In genomic region chr1:231460614-231461013, GRCh38 we compare ENCODE assay signal across 8 cellular contexts. TPM values are rescaled to one million over a fixed set of nuclear protein-coding genes. Genes with fewer than 3 reads are reported as not detected.
DNase-seq lines count a peak whose midpoint lies in the region; ATAC-seq and TF ChIP-seq lines count a peak whose summit lies in the region.

No MANE protein-coding gene starts in this region.

- H3K27me3 Mint-ChIP-seq in activated CD4-positive, alpha-beta T cell treated with anti-CD3 and anti-CD28 coated beads, Interleukin-2, amount 10 ng/mL, durations not matched to agents 24 days and 14 days: peaks cover 69% of the 10 kb centered on the region

- H3K9me3 ChIP-seq in left lung: peaks cover 0 to 9% of the 10 kb centered on the region in 2 donors
- H3K9me3 ChIP-seq in mesenchymal stem cell (ENCODE audit: control insufficient read depth, low read length): peaks cover 4% of the 10 kb centered on the region
- peaks cover 0 to 19% of the 10 kb centered on the region in 2 donors for H3K9me3 ChIP-seq in ascending aorta
- peaks cover 0 to 28% (median 15%) of the 10 kb centered on the region in 8 donors for H3K9me3 ChIP-seq in spleen

- peak; percentile 92 for DNase-seq in activated CD4-positive, alpha-beta T cell treated with anti-CD3 and anti-CD28 coated beads, Interleukin-2, amount 10 ng/mL, durations not matched to agents 24 days and 14 days
- DNase-seq in left lung (no peak), mesenchymal stem cell (no peak), ascending aorta (ENCODE audit: low spot score in 2 of 2) (no peak), spleen (no peak), kidney glomerular epithelial cell (lab: John Stamatoyannopoulos, UW) (no peak)

- TF ChIP-seq CTCF in left lung (IDR thresholded peaks at IDR 0.05): no peak
- TF ChIP-seq CTCF in ascending aorta (IDR thresholded peaks at IDR 0.05): no peak
- TF ChIP-seq CTCF in spleen (IDR thresholded peaks at IDR 0.05 in 8 of 11, conservative IDR thresholded peaks at IDR 0.05 in 3 of 11): no peak

- H2BK12ac ChIP-seq in mesenchymal stem cell (ENCODE audit: low read length in 2 of 2): no peak overlapping the region

- no peak overlapping the region for H3K18ac ChIP-seq in mesenchymal stem cell (ENCODE audit: low read depth in 1 of 2, low read length in 2 of 2)

- H3K27ac ChIP-seq in left lung: no peak overlapping the region
- no peak overlapping the region for H3K27ac ChIP-seq in mesenchymal stem cell (ENCODE audit: low read length, poor library complexity, severe bottlenecking)
- H3K27ac ChIP-seq in ascending aorta: no peak overlapping the region
- H3K27ac ChIP-seq in spleen: no peak overlapping the region

- H3K27me3 ChIP-seq in left lung: peaks cover 3 to 88% of the 10 kb centered on the region in 2 donors
- no peaks in the 10 kb centered on the region for H3K27me3 ChIP-seq in mesenchymal stem cell (ENCODE audit: control insufficient read depth in 1 of 2, insufficient read depth in 1 of 2, low read length in 2 of 2)
- H3K27me3 ChIP-seq in ascending aorta: no peaks in the 10 kb centered on the region
- H3K27me3 ChIP-seq in spleen (replicated peaks in 1 of 7): peaks cover 0 to 73% (median 0%) of the 10 kb centered on the region in 7 donors

- H3K9ac ChIP-seq in mesenchymal stem cell (ENCODE audit: low read length): no peak overlapping the region

- H2BK5ac ChIP-seq in mesenchymal stem cell (ENCODE audit: low read depth, low read length, poor library complexity, severe bottlenecking): no peak overlapping the region

- H4K91ac ChIP-seq in mesenchymal stem cell (ENCODE audit: low read length): no peak overlapping the region

- ATAC-seq in GM18511 (IDR thresholded peaks at IDR 0.05; ENCODE audit: unreplicated experiment) (peak; percentile 90), HG03342 (IDR thresholded peaks at IDR 0.05; ENCODE audit: unreplicated experiment) (peak; percentile 82), left lung (peak; percentile 22)

- peaks cover 4% of the 10 kb centered on the region for H3K36me3 Mint-ChIP-seq in activated CD4-positive, alpha-beta T cell treated with anti-CD3 and anti-CD28 coated beads, Interleukin-2, amount 10 ng/mL, durations not matched to agents 24 days and 14 days (ENCODE audit: low read depth)

- no peak overlapping the region for H3K4ac ChIP-seq in mesenchymal stem cell (ENCODE audit: low read depth in 1 of 2, low read length in 2 of 2)

- no peak overlapping the region for H2AFZ ChIP-seq in mesenchymal stem cell (ENCODE audit: low read depth, low read length)

- H3K27ac Mint-ChIP-seq in activated CD4-positive, alpha-beta T cell treated with anti-CD3 and anti-CD28 coated beads, Interleukin-2, amount 10 ng/mL, durations not matched to agents 24 days and 14 days: peak overlapping the region; percentile 66

- no peak overlapping the region for H3K4me3 ChIP-seq in left lung
- H3K4me3 ChIP-seq in mesenchymal stem cell (ENCODE audit: insufficient read depth in 1 of 2, low read depth in 1 of 2, low read length in 2 of 2): no peak overlapping the region
- H3K4me3 ChIP-seq in ascending aorta: no peak overlapping the region
- H3K4me3 ChIP-seq in spleen: no peak overlapping the region

- H3K4me3 Mint-ChIP-seq in activated CD4-positive, alpha-beta T cell treated with anti-CD3 and anti-CD28 coated beads, Interleukin-2, amount 10 ng/mL, durations not matched to agents 24 days and 14 days: no peak overlapping the region

- H3K36me3 ChIP-seq in left lung (no peaks in the 10 kb centered on the region), mesenchymal stem cell (ENCODE audit: control insufficient read depth in 1 of 2, insufficient read depth in 2 of 2, low read depth in 1 of 2, low read length in 2 of 2) (no peaks in the 10 kb centered on the region), ascending aorta (no peaks in the 10 kb centered on the region), spleen (no peaks in the 10 kb centered on the region)

- H3K4me2 ChIP-seq in mesenchymal stem cell (ENCODE audit: low read length, poor library complexity, severe bottlenecking): no peak overlapping the region

- H2AK5ac ChIP-seq in mesenchymal stem cell (ENCODE audit: low read length, severe bottlenecking): no peak overlapping the region

- H3K4me1 ChIP-seq in left lung (peaks cover 0 to 15% of the 10 kb centered on the region in 2 donors), mesenchymal stem cell (ENCODE audit: control insufficient read depth, insufficient read depth, low read depth, low read length) (no peaks in the 10 kb centered on the region), ascending aorta (no peaks in the 10 kb centered on the region), spleen (peaks cover 0 to 17% (median 9%) of the 10 kb centered on the region in 6 donors)

- no peak for TF ChIP-seq POLR2A in spleen (IDR thresholded peaks at IDR 0.05)

- H3K4me1 Mint-ChIP-seq in activated CD4-positive, alpha-beta T cell treated with anti-CD3 and anti-CD28 coated beads, Interleukin-2, amount 10 ng/mL, durations not matched to agents 24 days and 14 days: peaks cover 35% of the 10 kb centered on the region

- intact Hi-C loops in activated CD4-positive, alpha-beta T cell treated with anti-CD3 and anti-CD28 coated beads, Interleukin-2, amount 10 ng/mL, durations not matched to agents 24 days and 14 days (cut with micrococcal nuclease): loop anchor here (1.0 to 5.0 kb wide), 4 partner anchors 38 to 188 kb away; partner anchors contain the start of genes EGLN1 and TSNAX
- intact Hi-C loops in left lung (cut with DNase I) (no loop called here), ascending aorta (cut with DNase I) (no loop called here), spleen (cut with DNase I; ENCODE audit: low total_unique reads) (no loop called here)

- no peak overlapping the region for H3K23ac ChIP-seq in mesenchymal stem cell (ENCODE audit: low read length in 2 of 2)

- H2BK120ac ChIP-seq in mesenchymal stem cell (ENCODE audit: low read depth, low read length): no peak overlapping the region

- no peak overlapping the region for H3K14ac ChIP-seq in mesenchymal stem cell (ENCODE audit: low read length in 2 of 2)

- H3K9me3 Mint-ChIP-seq in activated CD4-positive, alpha-beta T cell treated with anti-CD3 and anti-CD28 coated beads, Interleukin-2, amount 10 ng/mL, durations not matched to agents 24 days and 14 days: peaks cover 35% of the 10 kb centered on the region

- no peak overlapping the region for H4K8ac ChIP-seq in mesenchymal stem cell (ENCODE audit: low read length)

- H2BK15ac ChIP-seq in mesenchymal stem cell (ENCODE audit: low read depth, poor library complexity, severe bottlenecking): no peak overlapping the region

- no peaks in the 10 kb centered on the region for H3K79me1 ChIP-seq in mesenchymal stem cell (replicated peaks; ENCODE audit: low read length, poor library complexity, severe bottlenecking)

- WGBS in mesenchymal stem cell: 81% methylated on average over 1 of the region's 2 CpGs
- 18 to 31% (median 24%) methylated on average over 2 of the region's 2 CpGs for WGBS in spleen, 5 donors

RNA-seq across cellular contexts. Expression of gene EGLN1, which starts 38.5 kb away (rescaled TPM):
- 21.4 and 23.9 TPM in 2 replicates for total RNA-seq in activated CD4-positive, alpha-beta T cell treated with anti-CD3 and anti-CD28 coated beads, Interleukin-2, amount 10 ng/mL, durations not matched to agents 24 days and 14 days
- total RNA-seq in left lung (10 to 100 TPM; 19.4 to 25.2 TPM), ascending aorta (47.8 TPM), spleen (10 to 100 TPM; 30.2 to 44.0 (median 39.9) TPM)
- 15.8 TPM for polyA plus RNA-seq in mesenchymal stem cell (2013, experiment 1 of 2)
- 16.5 TPM for polyA plus RNA-seq in mesenchymal stem cell (2013, experiment 2 of 2)
- polyA plus RNA-seq in spleen: 10 to 100 TPM in 1 of 3 donors, 1 to 10 TPM in 2; 5.6 to 12.3 (median 7.8) TPM

Comparison
In these comparisons a context has a peak if more than half of its experiments do, and no peak if none do; other contexts are left out.
1. ATAC-seq: peak in every context shown above with its lines; median percentile 90 in GM18511; 82 in HG03342; 22 in left lung.